ENCODE assay signal across 8 cellular contexts in the genomic region with DNA sequence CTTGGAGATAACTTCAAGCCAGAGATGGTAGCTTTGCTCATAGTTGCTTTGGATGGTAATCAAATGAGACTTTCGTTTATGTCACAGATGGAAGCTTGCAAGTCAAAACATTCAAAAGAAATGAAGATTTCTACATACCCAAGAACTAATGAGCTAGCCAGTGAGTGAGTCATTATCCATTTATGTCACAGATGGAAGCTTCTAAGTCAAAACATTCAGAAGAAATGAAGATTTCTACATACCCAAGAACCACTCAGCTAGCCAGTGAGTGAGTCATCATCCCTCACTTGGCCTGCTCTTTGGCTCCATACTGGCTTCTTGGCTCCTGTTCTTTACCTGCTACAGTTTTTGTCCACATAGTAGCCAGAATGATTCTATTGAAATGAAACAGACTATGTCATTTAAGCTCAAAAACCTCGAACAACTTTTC.
A peak's percentile ranks its signal among the peaks of the same experiment; 100 is the strongest.
DNase-seq lines count a peak whose midpoint lies in the region; ATAC-seq and TF ChIP-seq lines count a peak whose summit lies in the region.

No MANE protein-coding gene starts in this region.

- H3K4me1 ChIP-seq in HEK293 (ENCODE audit: control insufficient read depth, insufficient read depth, low read length) (no peaks in the 10 kb centered on the region), PC-3 (ENCODE audit: insufficient read depth, low read length) (peaks cover 8% of the 10 kb centered on the region)

- TF ChIP-seq CTCF in HEK293 (tag by site-specific recombination; IDR thresholded peaks at IDR 0.05) (no peak), PC-3 (conservative IDR thresholded peaks at IDR 0.05; ENCODE audit: low read depth, low read length) (no peak), fibroblast of mammary gland (conservative IDR thresholded peaks at IDR 0.05; ENCODE audit: control insufficient read depth, insufficient read depth, low read depth, low read length) (no peak)

- CTCF ChIA-PET in HEK293 (lab: Yijun Ruan, JAX), result interaction anchor here (0.6 kb wide), 2 partner anchors 41 to 637 kb away, joined by 3 to 4 read pairs; no protein-coding TSS in a partner anchor
- CTCF ChIA-PET in PC-3 (lab: Charles Lee), result no interaction called here

- intact Hi-C loops in PC-3 (cut with micrococcal nuclease), result no loop called here

- H3K36me3 ChIP-seq in HEK293 (ENCODE audit: control insufficient read depth in 2 of 2, insufficient read depth in 1 of 2, low read length in 2 of 2), result no peaks in the 10 kb centered on the region
- no peaks in the 10 kb centered on the region for H3K36me3 ChIP-seq in PC-3 (ENCODE audit: low read depth, low read length)

- no peaks in the 10 kb centered on the region for H3K27me3 ChIP-seq in PC-3 (ENCODE audit: low read length)

- no peak overlapping the region for H3K4me2 ChIP-seq in PC-3 (ENCODE audit: low read length)

- H3F3A ChIP-seq in PC-3 (ENCODE audit: low read length, unreplicated experiment), result no peaks in the 10 kb centered on the region

- BruUV-seq in PC-3 (replicated peaks; lab: Mats Ljungman, UMichigan), result no TSS peak

- DNase-seq in PC-3, result peak; percentile 82
- DNase-seq in fibroblast of mammary gland (ENCODE audit: low read depth), result peak; percentile 100
- peak; percentile 27 to 60 for DNase-seq in stimulated activated CD4-positive, alpha-beta T cell treated with anti-CD3 and anti-CD28 coated beads, Interleukin-15, amount 100 ng/mL, for 48 hours (ENCODE audit: low read depth in 2 of 2)
- DNase-seq in COR-L47 (lab: John Stamatoyannopoulos, UW), result no peak
- DNase-seq in activated CD4-positive, alpha-beta T cell treated with anti-CD3 and anti-CD28 coated beads for 4 hours, result no peak

- no peaks in the 10 kb centered on the region for H3K79me2 ChIP-seq in PC-3 (ENCODE audit: low read length)

- H3K4me3 ChIP-seq in HEK293 (ENCODE audit: low read depth, low read length), result no peak overlapping the region
- no peak overlapping the region for H3K4me3 ChIP-seq in PC-3 (ENCODE audit: low read length)
- no peak overlapping the region for H3K4me3 ChIP-seq in fibroblast of mammary gland (ENCODE audit: control insufficient read depth, low read depth, low read length)

- ATAC-seq in PC-3 (peak; percentile 87), HG02885 (IDR thresholded peaks at IDR 0.05; ENCODE audit: poor library complexity, unreplicated experiment) (no peak), HG02588 (IDR thresholded peaks at IDR 0.05; ENCODE audit: unreplicated experiment) (no peak)

- no peak overlapping the region for H3K27ac ChIP-seq in HEK293 (ENCODE audit: extremely low read depth, low read depth, low read length)
- no peak overlapping the region for H3K27ac ChIP-seq in PC-3 (ENCODE audit: low read length)

- no peak overlapping the region for H2AFZ ChIP-seq in PC-3 (ENCODE audit: low read length)

- POLR2A ChIA-PET in HEK293 (lab: Yijun Ruan, JAX), result no interaction called here
- POLR2A ChIA-PET in PC-3 (lab: Charles Lee; ENCODE audit: unreplicated experiment), result no interaction called here

- H3K9me2 ChIP-seq in PC-3 (replicated peaks; ENCODE audit: low read length), result no peaks in the 10 kb centered on the region

- no peaks in the 10 kb centered on the region for H3K9me3 ChIP-seq in HEK293 (ENCODE audit: control insufficient read depth, insufficient read depth, low read depth, low read length)
- H3K9me3 ChIP-seq in PC-3 (ENCODE audit: low read length), result no peaks in the 10 kb centered on the region

- H3K9ac ChIP-seq in PC-3 (ENCODE audit: low read length), result no peak overlapping the region

- no peaks in the 10 kb centered on the region for H4K20me1 ChIP-seq in PC-3 (ENCODE audit: low read length)

TF ChIP-seq in HEK293, 187 proteins besides CTCF, POLR2A, EP300 and RAD21:
- TF ChIP-seq ZNF785 (tag by site-specific recombination; IDR thresholded peaks at IDR 0.05), result no peak
- TF ChIP-seq, protein P1, sequence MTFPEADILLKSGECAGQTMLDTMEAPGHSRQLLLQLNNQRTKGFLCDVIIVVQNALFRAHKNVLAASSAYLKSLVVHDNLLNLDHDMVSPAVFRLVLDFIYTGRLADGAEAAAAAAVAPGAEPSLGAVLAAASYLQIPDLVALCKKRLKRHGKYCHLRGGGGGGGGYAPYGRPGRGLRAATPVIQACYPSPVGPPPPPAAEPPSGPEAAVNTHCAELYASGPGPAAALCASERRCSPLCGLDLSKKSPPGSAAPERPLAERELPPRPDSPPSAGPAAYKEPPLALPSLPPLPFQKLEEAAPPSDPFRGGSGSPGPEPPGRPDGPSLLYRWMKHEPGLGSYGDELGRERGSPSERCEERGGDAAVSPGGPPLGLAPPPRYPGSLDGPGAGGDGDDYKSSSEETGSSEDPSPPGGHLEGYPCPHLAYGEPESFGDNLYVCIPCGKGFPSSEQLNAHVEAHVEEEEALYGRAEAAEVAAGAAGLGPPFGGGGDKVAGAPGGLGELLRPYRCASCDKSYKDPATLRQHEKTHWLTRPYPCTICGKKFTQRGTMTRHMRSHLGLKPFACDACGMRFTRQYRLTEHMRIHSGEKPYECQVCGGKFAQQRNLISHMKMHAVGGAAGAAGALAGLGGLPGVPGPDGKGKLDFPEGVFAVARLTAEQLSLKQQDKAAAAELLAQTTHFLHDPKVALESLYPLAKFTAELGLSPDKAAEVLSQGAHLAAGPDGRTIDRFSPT (tag by site-specific recombination; IDR thresholded peaks at IDR 0.05), result no peak
- TF ChIP-seq, protein P2, sequence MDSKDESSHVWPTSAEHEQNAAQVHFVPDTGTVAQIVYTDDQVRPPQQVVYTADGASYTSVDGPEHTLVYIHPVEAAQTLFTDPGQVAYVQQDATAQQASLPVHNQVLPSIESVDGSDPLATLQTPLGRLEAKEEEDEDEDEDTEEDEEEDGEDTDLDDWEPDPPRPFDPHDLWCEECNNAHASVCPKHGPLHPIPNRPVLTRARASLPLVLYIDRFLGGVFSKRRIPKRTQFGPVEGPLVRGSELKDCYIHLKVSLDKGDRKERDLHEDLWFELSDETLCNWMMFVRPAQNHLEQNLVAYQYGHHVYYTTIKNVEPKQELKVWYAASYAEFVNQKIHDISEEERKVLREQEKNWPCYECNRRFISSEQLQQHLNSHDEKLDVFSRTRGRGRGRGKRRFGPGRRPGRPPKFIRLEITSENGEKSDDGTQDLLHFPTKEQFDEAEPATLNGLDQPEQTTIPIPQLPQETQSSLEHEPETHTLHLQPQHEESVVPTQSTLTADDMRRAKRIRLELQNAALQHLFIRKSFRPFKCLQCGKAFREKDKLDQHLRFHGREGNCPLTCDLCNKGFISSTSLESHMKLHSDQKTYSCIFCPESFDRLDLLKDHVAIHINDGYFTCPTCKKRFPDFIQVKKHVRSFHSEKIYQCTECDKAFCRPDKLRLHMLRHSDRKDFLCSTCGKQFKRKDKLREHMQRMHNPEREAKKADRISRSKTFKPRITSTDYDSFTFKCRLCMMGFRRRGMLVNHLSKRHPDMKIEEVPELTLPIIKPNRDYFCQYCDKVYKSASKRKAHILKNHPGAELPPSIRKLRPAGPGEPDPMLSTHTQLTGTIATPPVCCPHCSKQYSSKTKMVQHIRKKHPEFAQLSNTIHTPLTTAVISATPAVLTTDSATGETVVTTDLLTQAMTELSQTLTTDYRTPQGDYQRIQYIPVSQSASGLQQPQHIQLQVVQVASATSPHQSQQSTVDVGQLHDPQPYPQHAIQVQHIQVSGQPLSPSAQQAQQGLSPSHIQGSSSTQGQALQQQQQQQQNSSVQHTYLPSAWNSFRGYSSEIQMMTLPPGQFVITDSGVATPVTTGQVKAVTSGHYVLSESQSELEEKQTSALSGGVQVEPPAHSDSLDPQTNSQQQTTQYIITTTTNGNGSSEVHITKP (tag by site-specific recombination; IDR thresholded peaks at IDR 0.05), result peak; percentile 65

Comparison
In these comparisons a context has a peak if more than half of its experiments do, and no peak if none do; other contexts are left out.
1. DNase-seq: peak in PC-3 (single experiment), fibroblast of mammary gland (single experiment) and stimulated activated CD4-positive, alpha-beta T cell treated with anti-CD3 and anti-CD28 coated beads, Interleukin-15, amount 100 ng/mL, for 48 hours (2 of 2); none in COR-L47 (single experiment) and activated CD4-positive, alpha-beta T cell treated with anti-CD3 and anti-CD28 coated beads for 4 hours (0 of 2).